ENCODE assay signal across 8 cellular contexts in the genomic region with DNA sequence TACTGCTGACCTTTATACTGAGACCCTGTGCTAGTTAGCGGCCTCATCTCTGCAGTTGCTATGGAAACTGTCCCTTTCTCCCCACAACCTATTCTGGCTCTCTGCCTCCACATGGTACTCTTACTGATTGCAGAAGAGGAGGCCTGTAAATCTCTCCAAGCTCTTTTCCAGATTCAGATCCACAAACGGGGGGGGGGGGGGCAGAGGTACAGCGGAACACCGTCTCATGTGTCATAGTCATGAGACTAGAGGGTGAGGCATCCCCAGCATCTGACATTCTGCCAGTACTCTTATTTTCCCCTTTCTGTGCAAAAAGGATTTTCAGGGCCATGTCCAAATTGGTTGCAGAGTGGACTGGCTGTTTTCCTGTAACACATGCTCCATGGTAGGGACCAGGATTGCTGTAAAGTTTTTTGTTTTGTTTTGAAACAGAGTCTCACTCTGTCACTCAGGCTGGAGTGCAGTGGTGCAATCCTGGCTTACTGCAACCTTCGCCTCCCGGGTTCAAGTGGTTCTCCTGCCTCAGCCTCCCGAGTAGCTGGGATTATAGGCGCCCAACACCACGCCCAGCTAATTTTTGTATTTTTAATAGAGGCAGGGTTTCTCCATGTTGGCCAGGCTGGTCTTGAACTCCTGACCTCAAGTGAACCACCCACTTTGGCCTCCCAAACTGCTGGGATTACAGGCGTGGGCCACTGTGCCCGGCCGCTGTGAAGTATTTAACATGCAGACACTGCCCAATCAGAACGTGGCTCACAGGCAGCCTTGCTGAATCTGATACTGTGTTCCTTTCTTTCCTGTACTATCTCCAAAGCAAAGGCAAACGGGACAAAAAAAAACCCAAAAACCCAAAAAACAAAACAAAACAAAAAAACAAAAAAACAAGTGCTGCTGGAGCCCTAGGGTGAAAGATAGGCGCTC. TPM values are rescaled to one million over a fixed set of nuclear protein-coding genes. Genes with fewer than 3 reads are reported as not detected.
DNase-seq lines count a peak whose midpoint lies in the region; ATAC-seq and TF ChIP-seq lines count a peak whose summit lies in the region.

No MANE protein-coding gene starts in this region.

- peak overlapping the region; percentile 90 for H3K4me3 Mint-ChIP-seq in stimulated activated naive CD8-positive, alpha-beta T cell treated with anti-CD3 and anti-CD28 coated beads, Interleukin-15, Interleukin-2, amounts not matched to agents 100 ng/mL and 50 ng/mL, for 24 hours
- peak overlapping the region; percentile 87 for H3K4me3 Mint-ChIP-seq in activated naive CD8-positive, alpha-beta T cell treated with anti-CD3 and anti-CD28 coated beads, Interleukin-2, amount 10 ng/mL, durations not matched to agents 7 days and 5 days

- H3K4me2 ChIP-seq in MM.1S (ENCODE audit: low read depth, low read length): no peak overlapping the region

- peak in 1 of 4 experiments; percentile 8 for TF ChIP-seq CTCF in uterus (IDR thresholded peaks at IDR 0.05)
- TF ChIP-seq CTCF in MM.1S (IDR thresholded peaks at IDR 0.05; ENCODE audit: low read length): no peak

- H3K27me3 Mint-ChIP-seq in stimulated activated naive CD8-positive, alpha-beta T cell treated with anti-CD3 and anti-CD28 coated beads, Interleukin-15, Interleukin-2, amounts not matched to agents 100 ng/mL and 50 ng/mL, for 24 hours: peaks cover 5% of the 10 kb centered on the region
- H3K27me3 Mint-ChIP-seq in activated naive CD8-positive, alpha-beta T cell treated with anti-CD3 and anti-CD28 coated beads, Interleukin-2, amount 10 ng/mL, durations not matched to agents 7 days and 5 days: no peaks in the 10 kb centered on the region

- H3K4me3 ChIP-seq in uterus: peak overlapping the region; percentile 37 to 55
- no peak overlapping the region for H3K4me3 ChIP-seq in MM.1S (ENCODE audit: low read length)

- H3K36me3 ChIP-seq in uterus: no peaks in the 10 kb centered on the region
- no peaks in the 10 kb centered on the region for H3K36me3 ChIP-seq in MM.1S (replicated peaks; ENCODE audit: insufficient read depth, low read length)

- H4K20me1 ChIP-seq in MM.1S (ENCODE audit: insufficient read depth, low read length): no peaks in the 10 kb centered on the region

- POLR2A ChIA-PET in activated naive CD8-positive, alpha-beta T cell treated with anti-CD3 and anti-CD28 coated beads, Interleukin-2, amount 10 ng/mL, durations not matched to agents 7 days and 5 days (lab: Charles Lee): interaction anchor here (0.6 to 2.3 kb wide), 5 partner anchors 9 to 323 kb away, joined by 4 to 25 read pairs (median 4); a partner anchor contains a TSS

- ATAC-seq in stimulated activated naive CD8-positive, alpha-beta T cell treated with anti-CD3 and anti-CD28 coated beads, Interleukin-15, Interleukin-2, amounts not matched to agents 100 U/mL and 50 U/mL, for 24 hours: no peak
- ATAC-seq in activated naive CD8-positive, alpha-beta T cell treated with anti-CD3 and anti-CD28 coated beads, Interleukin-2, amount 10 ng/mL, durations not matched to agents 7 days and 5 days (ENCODE audit: low read depth): no peak
- ATAC-seq in GM19455 (IDR thresholded peaks at IDR 0.05; ENCODE audit: unreplicated experiment): no peak

- no peaks in the 10 kb centered on the region for H3K9me3 ChIP-seq in uterus
- no peaks in the 10 kb centered on the region for H3K9me3 ChIP-seq in MM.1S (replicated peaks; ENCODE audit: insufficient read depth, low read length)

- H3K27me3 ChIP-seq in layer of hippocampus (ENCODE audit: control insufficient read depth, insufficient read depth, low read length) (no peaks in the 10 kb centered on the region), uterus (no peaks in the 10 kb centered on the region), MM.1S (replicated peaks; ENCODE audit: insufficient read depth, low read length) (peaks cover 12% of the 10 kb centered on the region)

- no peaks in the 10 kb centered on the region for H3F3A ChIP-seq in MM.1S (ENCODE audit: insufficient read depth, low read length)

- peaks cover 0 to 13% of the 10 kb centered on the region in 2 donors for H3K4me1 ChIP-seq in uterus
- H3K4me1 ChIP-seq in MM.1S (ENCODE audit: low read length): peaks cover 7% of the 10 kb centered on the region

- DNase-seq in stimulated activated naive CD8-positive, alpha-beta T cell treated with anti-CD3 and anti-CD28 coated beads, Interleukin-15, Interleukin-2, amounts not matched to agents 100 U/mL and 50 U/mL, for 24 hours: no peak
- no peak for DNase-seq in activated naive CD8-positive, alpha-beta T cell treated with anti-CD3 and anti-CD28 coated beads, Interleukin-2, amount 10 ng/mL, durations not matched to agents 7 days and 5 days
- DNase-seq in uterus (peak; percentile 51 to 67), MM.1S (no peak), NCI-H446 (lab: John Stamatoyannopoulos, UW) (no peak)

- no peak for TF ChIP-seq POLR2A in uterus (IDR thresholded peaks at IDR 0.05)

- H3K9me3 Mint-ChIP-seq in stimulated activated naive CD8-positive, alpha-beta T cell treated with anti-CD3 and anti-CD28 coated beads, Interleukin-15, Interleukin-2, amounts not matched to agents 100 ng/mL and 50 ng/mL, for 24 hours: no peaks in the 10 kb centered on the region
- no peaks in the 10 kb centered on the region for H3K9me3 Mint-ChIP-seq in activated naive CD8-positive, alpha-beta T cell treated with anti-CD3 and anti-CD28 coated beads, Interleukin-2, amount 10 ng/mL, durations not matched to agents 7 days and 5 days

- H3K79me2 ChIP-seq in MM.1S (ENCODE audit: low read length): no peaks in the 10 kb centered on the region

- H3K9me2 ChIP-seq in MM.1S (replicated peaks; ENCODE audit: insufficient read depth, low read length): no peaks in the 10 kb centered on the region

- peaks cover 30% of the 10 kb centered on the region for H3K4me1 Mint-ChIP-seq in stimulated activated naive CD8-positive, alpha-beta T cell treated with anti-CD3 and anti-CD28 coated beads, Interleukin-15, Interleukin-2, amounts not matched to agents 100 ng/mL and 50 ng/mL, for 24 hours (ENCODE audit: low read depth)
- peaks cover 34% of the 10 kb centered on the region for H3K4me1 Mint-ChIP-seq in activated naive CD8-positive, alpha-beta T cell treated with anti-CD3 and anti-CD28 coated beads, Interleukin-2, amount 10 ng/mL, durations not matched to agents 7 days and 5 days

- H3K36me3 Mint-ChIP-seq in stimulated activated naive CD8-positive, alpha-beta T cell treated with anti-CD3 and anti-CD28 coated beads, Interleukin-15, Interleukin-2, amounts not matched to agents 100 ng/mL and 50 ng/mL, for 24 hours (ENCODE audit: low read depth): no peaks in the 10 kb centered on the region
- H3K36me3 Mint-ChIP-seq in activated naive CD8-positive, alpha-beta T cell treated with anti-CD3 and anti-CD28 coated beads, Interleukin-2, amount 10 ng/mL, durations not matched to agents 7 days and 5 days: peaks cover 2% of the 10 kb centered on the region

- H3K9ac ChIP-seq in MM.1S (ENCODE audit: low read length): no peak overlapping the region

- no peak overlapping the region for H2AFZ ChIP-seq in MM.1S (ENCODE audit: low read length)

- intact Hi-C loops in uterus (cut with DNase I; ENCODE audit: low total_unique reads): no loop called here

- H3K27ac Mint-ChIP-seq in stimulated activated naive CD8-positive, alpha-beta T cell treated with anti-CD3 and anti-CD28 coated beads, Interleukin-15, Interleukin-2, amounts not matched to agents 100 ng/mL and 50 ng/mL, for 24 hours: peak overlapping the region; percentile 45
- peak overlapping the region; percentile 36 for H3K27ac Mint-ChIP-seq in activated naive CD8-positive, alpha-beta T cell treated with anti-CD3 and anti-CD28 coated beads, Interleukin-2, amount 10 ng/mL, durations not matched to agents 7 days and 5 days

- H3K27ac ChIP-seq in layer of hippocampus (ENCODE audit: low read depth, low read length) (peak overlapping the region; percentile 95), uterus (peak overlapping the region; percentile 85 to 86), MM.1S (ENCODE audit: low read length) (no peak overlapping the region)

RNA-seq across cellular contexts. Expression of a gene that starts 8.1 kb away (rescaled TPM):
- total RNA-seq in activated naive CD8-positive, alpha-beta T cell treated with anti-CD3 and anti-CD28 coated beads, Interleukin-2, amount 10 ng/mL, durations not matched to agents 7 days and 5 days: 1 to 10 TPM; 3.4 to 3.5 TPM
- total RNA-seq in uterus: 10 to 100 TPM in 3 of 4 donors, 1 to 10 TPM in 1; 5.9 to 27.6 (median 12.8) TPM

RNA-seq across cellular contexts. Expression of a gene that starts 16.3 kb away (rescaled TPM):
- total RNA-seq in activated naive CD8-positive, alpha-beta T cell treated with anti-CD3 and anti-CD28 coated beads, Interleukin-2, amount 10 ng/mL, durations not matched to agents 7 days and 5 days: 10 to 100 TPM; 27.1 to 27.5 TPM
- 100 to 1,000 TPM in 1 of 4 donors, 10 to 100 TPM in 3; 30.2 to 150 (median 51.4) TPM for total RNA-seq in uterus

Comparison
In these comparisons a context has a peak if more than half of its experiments do, and no peak if none do; other contexts are left out.
1. DNase-seq: peak in uterus (2 of 2); none in stimulated activated naive CD8-positive, alpha-beta T cell treated with anti-CD3 and anti-CD28 coated beads, Interleukin-15, Interleukin-2, amounts not matched to agents 100 U/mL and 50 U/mL, for 24 hours (single experiment), activated naive CD8-positive, alpha-beta T cell treated with anti-CD3 and anti-CD28 coated beads, Interleukin-2, amount 10 ng/mL, durations not matched to agents 7 days and 5 days (single experiment), MM.1S (single experiment) and NCI-H446 (0 of 2).